In genomic region chr16:88681084-88681680, GRCh38 we compare ENCODE assay signal across 9 cellular contexts. TPM values are rescaled to one million over a fixed set of nuclear protein-coding genes. Genes with fewer than 3 reads are reported as not detected.
DNase-seq lines count a peak whose midpoint lies in the region; ATAC-seq and TF ChIP-seq lines count a peak whose summit lies in the region.
"Had no signal": no experiment of that assay in that cellular context is flagged by ENCODE, and none has a peak within 500 bp of the region (broad histone marks: within the 10 kb centered on the region; RNA-seq: fewer than 3 reads in every experiment).

No MANE protein-coding gene starts in this region.

- CTCF ChIA-PET in activated CD4-positive, alpha-beta memory T cell treated with anti-CD3 and anti-CD28 coated beads for 36 hours (lab: Charles Lee), result interaction anchor here (0.6 to 1.5 kb wide), 6 partner anchors 11 to 527 kb away, joined by 3 to 4 read pairs (median 4); no protein-coding TSS in a partner anchor

- H3K27ac Mint-ChIP-seq in activated CD4-positive, alpha-beta memory T cell treated with anti-CD3 and anti-CD28 coated beads for 36 hours, result peak overlapping the region; percentile 96
- no peak overlapping the region for H3K27ac Mint-ChIP-seq in type B pancreatic cell

- POLR2A ChIA-PET in activated CD4-positive, alpha-beta memory T cell treated with anti-CD3 and anti-CD28 coated beads for 36 hours (lab: Charles Lee), result interaction anchor here (0.9 to 2.3 kb wide), 2 partner anchors 19 to 24 kb away, joined by 4 to 16 read pairs; partner anchors contain the start of genes CTU2 and RNF166

- ATAC-seq in HG02852 (IDR thresholded peaks at IDR 0.05; ENCODE audit: unreplicated experiment), result peak; percentile 6
- no peak for ATAC-seq in GM19455 (IDR thresholded peaks at IDR 0.05; ENCODE audit: unreplicated experiment)
- no peak for ATAC-seq in Right ventricle myocardium superior (ENCODE audit: poor library complexity)

- H3K36me3 Mint-ChIP-seq in activated CD4-positive, alpha-beta memory T cell treated with anti-CD3 and anti-CD28 coated beads for 36 hours, result peaks cover 4% of the 10 kb centered on the region
- no peaks in the 10 kb centered on the region for H3K36me3 Mint-ChIP-seq in type B pancreatic cell

- DNase-seq in DMS53 treated with DMSO at 0.1 percent for 48 hours (lab: John Stamatoyannopoulos, UW; ENCODE audit: unreplicated experiment) (peak; percentile 41), foreskin fibroblast (no peak), type B pancreatic cell (ENCODE audit: extremely low spot score, unreplicated experiment) (no peak), anterior cingulate cortex (lab: John Stamatoyannopoulos, UW) (no peak), Right ventricle myocardium superior (no peak)
- DNase-seq in activated CD4-positive, alpha-beta memory T cell treated with anti-CD3 and anti-CD28 coated beads for 36 hours, result peak; percentile 76

- H3K27me3 Mint-ChIP-seq in activated CD4-positive, alpha-beta memory T cell treated with anti-CD3 and anti-CD28 coated beads for 36 hours, result no peaks in the 10 kb centered on the region
- peaks cover 30% of the 10 kb centered on the region for H3K27me3 Mint-ChIP-seq in type B pancreatic cell

- no peak overlapping the region for H3K4me3 ChIP-seq in foreskin fibroblast (ENCODE audit: low read depth in 1 of 2, low read length in 2 of 2)
- H3K4me3 ChIP-seq: suprapubic skin had no signal

- peaks cover 40% of the 10 kb centered on the region for H3K4me1 Mint-ChIP-seq in activated CD4-positive, alpha-beta memory T cell treated with anti-CD3 and anti-CD28 coated beads for 36 hours (ENCODE audit: low read depth)
- H3K4me1 Mint-ChIP-seq in type B pancreatic cell (ENCODE audit: unreplicated experiment), result no peaks in the 10 kb centered on the region

- intact Hi-C loops in activated CD4-positive, alpha-beta memory T cell treated with anti-CD3 and anti-CD28 coated beads for 36 hours (cut with micrococcal nuclease), result loop anchor here (1.0 to 10.0 kb wide), 4 partner anchors 20 to 101 kb away; partner anchors contain the start of genes CYBA and IL17C
- intact Hi-C loops in Right ventricle myocardium superior (cut with DNase I), result no loop called here

- peak overlapping the region; percentile 65 for H3K4me3 Mint-ChIP-seq in activated CD4-positive, alpha-beta memory T cell treated with anti-CD3 and anti-CD28 coated beads for 36 hours
- H3K4me3 Mint-ChIP-seq in type B pancreatic cell, result no peak overlapping the region

- peak; percentile 31 for TF ChIP-seq CTCF in foreskin fibroblast (IDR thresholded peaks at IDR 0.05; ENCODE audit: low read depth, low read length)
- TF ChIP-seq CTCF in type B pancreatic cell (conservative IDR thresholded peaks at IDR 0.05), result peak; percentile 46

- no peaks in the 10 kb centered on the region for H3K9me3 Mint-ChIP-seq in activated CD4-positive, alpha-beta memory T cell treated with anti-CD3 and anti-CD28 coated beads for 36 hours
- H3K9me3 Mint-ChIP-seq in type B pancreatic cell, result no peaks in the 10 kb centered on the region

RNA-seq across cellular contexts. Expression of gene SNAI3, which starts 5.1 kb away (rescaled TPM):
- 1 to 10 TPM; 5.5 to 5.8 TPM for total RNA-seq in activated CD4-positive, alpha-beta memory T cell treated with anti-CD3 and anti-CD28 coated beads for 36 hours
- total RNA-seq in type B pancreatic cell (ENCODE audit: low replicate concordance) (0.68 and 0.79 TPM in 2 replicates), Right ventricle myocardium superior (3.0 TPM)

RNA-seq across cellular contexts. Expression of gene MVD, which starts 18.3 kb away (rescaled TPM):
- 100 to 1,000 TPM; 111 to 113 TPM for total RNA-seq in activated CD4-positive, alpha-beta memory T cell treated with anti-CD3 and anti-CD28 coated beads for 36 hours
- total RNA-seq in type B pancreatic cell (ENCODE audit: low replicate concordance), result 59.0 and 60.6 TPM in 2 replicates
- 21.9 TPM for total RNA-seq in Right ventricle myocardium superior

RNA-seq across cellular contexts. Expression of gene RNF166, which starts 25.0 kb away (rescaled TPM):
- total RNA-seq in activated CD4-positive, alpha-beta memory T cell treated with anti-CD3 and anti-CD28 coated beads for 36 hours, result 10 to 100 TPM; 46.4 to 55.6 TPM
- 11.9 and 20.1 TPM in 2 replicates for total RNA-seq in type B pancreatic cell (ENCODE audit: low replicate concordance)
- total RNA-seq in Right ventricle myocardium superior, result 14.6 TPM

RNA-seq across cellular contexts. Expression of gene CTU2, which starts 25.1 kb away (rescaled TPM):
- total RNA-seq in activated CD4-positive, alpha-beta memory T cell treated with anti-CD3 and anti-CD28 coated beads for 36 hours, result 10 to 100 TPM; 38.0 to 41.6 TPM
- total RNA-seq in type B pancreatic cell (ENCODE audit: low replicate concordance) (25.1 and 27.1 TPM in 2 replicates), Right ventricle myocardium superior (13.4 TPM)

RNA-seq across cellular contexts. Expression of gene CYBA, which starts 30.3 kb away (rescaled TPM):
- 100 to 1,000 TPM; 262 to 265 TPM for total RNA-seq in activated CD4-positive, alpha-beta memory T cell treated with anti-CD3 and anti-CD28 coated beads for 36 hours
- total RNA-seq in type B pancreatic cell (ENCODE audit: low replicate concordance) (120 and 144 TPM in 2 replicates), Right ventricle myocardium superior (53.7 TPM)

Comparison
In these comparisons a context has a peak if more than half of its experiments do, and no peak if none do; other contexts are left out.
1. DNase-seq: peak in DMS53 treated with DMSO at 0.1 percent for 48 hours (single experiment) and activated CD4-positive, alpha-beta memory T cell treated with anti-CD3 and anti-CD28 coated beads for 36 hours (single experiment); none in foreskin fibroblast (0 of 2), type B pancreatic cell (single experiment), anterior cingulate cortex (0 of 58) and Right ventricle myocardium superior (single experiment).